8 cellular contexts compared by ENCODE assay signal in genomic region chr1:16032388-16033100, GRCh38. TPM values are rescaled to one million over a fixed set of nuclear protein-coding genes. Genes with fewer than 3 reads are reported as not detected.
DNase-seq lines count a peak whose midpoint lies in the region; ATAC-seq and TF ChIP-seq lines count a peak whose summit lies in the region.

No MANE protein-coding gene starts in this region.

- no peak overlapping the region for H3K27ac ChIP-seq in OCI-LY3 (ENCODE audit: low read length)
- no peak overlapping the region for H3K27ac ChIP-seq in neural progenitor cell
- H3K27ac ChIP-seq in upper lobe of left lung, result no peak overlapping the region

- WGBS in upper lobe of left lung, 2 donors, result 54 to 57% methylated on average over 10 to 16 of the region's 18 CpGs

- no peaks in the 10 kb centered on the region for H3K36me3 Mint-ChIP-seq in activated T-cell treated with anti-CD3 and anti-CD28 coated beads, Interleukin-2, amount 50 U/mL, for 72 hours (ENCODE audit: insufficient read depth in 2 of 2)
- no peaks in the 10 kb centered on the region for H3K36me3 Mint-ChIP-seq in neural progenitor cell

- H3K4me3 ChIP-seq in OCI-LY3 (ENCODE audit: low read length) (no peak overlapping the region), fibroblast of villous mesenchyme (ENCODE audit: low read depth, low read length) (no peak overlapping the region), neural progenitor cell (no peak overlapping the region), upper lobe of left lung (no peak overlapping the region)

- H3K27me3 Mint-ChIP-seq in activated T-cell treated with anti-CD3 and anti-CD28 coated beads, Interleukin-2, amount 50 U/mL, for 72 hours (ENCODE audit: low read depth), result peaks cover 13% of the 10 kb centered on the region
- H3K27me3 Mint-ChIP-seq in neural progenitor cell (ENCODE audit: insufficient read depth, low read depth), result peaks cover 14% of the 10 kb centered on the region

- peak; percentile 66 to 71 for DNase-seq in NCI-H2081 (lab: John Stamatoyannopoulos, UW)
- DNase-seq in NCI-H2081 treated with DMSO at 0.1 percent for 48 hours (lab: John Stamatoyannopoulos, UW), result no peak
- DNase-seq in activated T-cell treated with anti-CD3 and anti-CD28 coated beads, Interleukin-2, amount 50 U/mL, for 72 hours, result peak; percentile 74 to 80
- peak; percentile 84 for DNase-seq in fibroblast of villous mesenchyme (ENCODE audit: low read depth)
- peak; percentile 97 for DNase-seq in neural progenitor cell (ENCODE audit: low spot score)
- peak in 1 of 2 donors; percentile 87 for DNase-seq in upper lobe of left lung

- H3K4me2 ChIP-seq in OCI-LY3 (ENCODE audit: low read length), result no peak overlapping the region
- H3K4me2 ChIP-seq in neural progenitor cell, result no peak overlapping the region

- H3F3A ChIP-seq in neural progenitor cell (ENCODE audit: low read depth), result no peaks in the 10 kb centered on the region

- H3K36me3 ChIP-seq in OCI-LY3 (replicated peaks; ENCODE audit: low read depth, low read length), result no peaks in the 10 kb centered on the region
- H3K36me3 ChIP-seq in neural progenitor cell, result no peaks in the 10 kb centered on the region
- H3K36me3 ChIP-seq in upper lobe of left lung, result no peaks in the 10 kb centered on the region

- no peaks in the 10 kb centered on the region for H3K4me1 Mint-ChIP-seq in activated T-cell treated with anti-CD3 and anti-CD28 coated beads, Interleukin-2, amount 50 U/mL, for 72 hours (ENCODE audit: low read depth)
- peaks cover 10% of the 10 kb centered on the region for H3K4me1 Mint-ChIP-seq in neural progenitor cell

- H3K9ac ChIP-seq in OCI-LY3 (ENCODE audit: low read length) (no peak overlapping the region), neural progenitor cell (no peak overlapping the region)

- no peak overlapping the region for H3K4me3 Mint-ChIP-seq in activated T-cell treated with anti-CD3 and anti-CD28 coated beads, Interleukin-2, amount 50 U/mL, for 72 hours
- H3K4me3 Mint-ChIP-seq in neural progenitor cell, result peak overlapping the region; percentile 41

- H3K4me1 ChIP-seq in OCI-LY3 (ENCODE audit: low read length) (peaks cover 2% of the 10 kb centered on the region; the same call in 1 of the 2 replicates), neural progenitor cell (no peaks in the 10 kb centered on the region), upper lobe of left lung (peaks cover 0 to 9% (median 5%) of the 10 kb centered on the region in 4 donors)

- no peaks in the 10 kb centered on the region for H3K9me3 ChIP-seq in OCI-LY3 (ENCODE audit: insufficient read depth, low read length)
- no peaks in the 10 kb centered on the region for H3K9me3 ChIP-seq in neural progenitor cell (ENCODE audit: low read depth)
- no peaks in the 10 kb centered on the region for H3K9me3 ChIP-seq in upper lobe of left lung

- H3K79me2 ChIP-seq in OCI-LY3 (ENCODE audit: low read length) (no peaks in the 10 kb centered on the region), neural progenitor cell (ENCODE audit: low read depth) (no peaks in the 10 kb centered on the region)

- H3K27ac Mint-ChIP-seq in activated T-cell treated with anti-CD3 and anti-CD28 coated beads, Interleukin-2, amount 50 U/mL, for 72 hours, result no peak overlapping the region
- H3K27ac Mint-ChIP-seq in neural progenitor cell, result peak overlapping the region; percentile 83

- no peak overlapping the region for H2AFZ ChIP-seq in OCI-LY3 (ENCODE audit: low read depth, low read length)
- no peak overlapping the region for H2AFZ ChIP-seq in neural progenitor cell (replicated peaks)

- ATAC-seq in HG03442 (IDR thresholded peaks at IDR 0.05; ENCODE audit: unreplicated experiment), result peak; percentile 68
- peak; percentile 85 to 94 for ATAC-seq in activated T-cell treated with anti-CD3 and anti-CD28 coated beads, Interleukin-2, amount 50 U/mL, for 72 hours (replicated peaks in 1 of 2)
- peak; percentile 89 to 93 for ATAC-seq in upper lobe of left lung (ENCODE audit: low FRiP score in 2 of 2)

- H4K20me1 ChIP-seq in OCI-LY3 (ENCODE audit: insufficient read depth, low read length) (no peaks in the 10 kb centered on the region), neural progenitor cell (ENCODE audit: low read depth) (no peaks in the 10 kb centered on the region)

- TF ChIP-seq POLR2A in upper lobe of left lung (IDR thresholded peaks at IDR 0.05), result no peak

- H3K9me3 Mint-ChIP-seq in activated T-cell treated with anti-CD3 and anti-CD28 coated beads, Interleukin-2, amount 50 U/mL, for 72 hours, result no peaks in the 10 kb centered on the region
- H3K9me3 Mint-ChIP-seq in neural progenitor cell, result no peaks in the 10 kb centered on the region

- H3K27me3 ChIP-seq in OCI-LY3 (ENCODE audit: low read depth, low read length), result 0 out of 2 replicates have a peak, but pooled peaks cover 4% of the 10 kb centered on the region
- H3K27me3 ChIP-seq in neural progenitor cell, result no peaks in the 10 kb centered on the region
- no peaks in the 10 kb centered on the region for H3K27me3 ChIP-seq in upper lobe of left lung

- peak; percentile 42 for TF ChIP-seq CTCF in OCI-LY3 (IDR thresholded peaks at IDR 0.05; ENCODE audit: low read depth, low read length)
- peak; percentile 100 for TF ChIP-seq CTCF in fibroblast of villous mesenchyme (IDR thresholded peaks at IDR 0.05; ENCODE audit: insufficient read depth, low read depth, low read length)
- TF ChIP-seq CTCF in neural progenitor cell (IDR thresholded peaks at IDR 0.05), result peak; percentile 79
- peak; percentile 92 to 97 (median 96) for TF ChIP-seq CTCF in upper lobe of left lung (IDR thresholded peaks at IDR 0.05)

- TF ChIP-seq EP300 in upper lobe of left lung (IDR thresholded peaks at IDR 0.05), result no peak

RNA-seq across cellular contexts. Expression of gene CLCNKA, which starts 10.7 kb away (rescaled TPM):
- not detected for total RNA-seq in activated T-cell treated with anti-CD3 and anti-CD28 coated beads, Interleukin-2, amount 50 U/mL, for 72 hours
- total RNA-seq in fibroblast of villous mesenchyme, result not detected in 2 replicates
- total RNA-seq in neural progenitor cell (ENCODE audit: low replicate concordance), result not detected in 2 replicates
- under 1 TPM in 3 of 6 donors, not detected in 3; 0.20 to 0.89 (median 0.49) TPM for total RNA-seq in upper lobe of left lung

RNA-seq across cellular contexts. Expression of gene CLCNKB, which starts 11.0 kb away (rescaled TPM):
- total RNA-seq in activated T-cell treated with anti-CD3 and anti-CD28 coated beads, Interleukin-2, amount 50 U/mL, for 72 hours, result not detected
- under 0.01 and 0.43 TPM in 2 replicates for total RNA-seq in fibroblast of villous mesenchyme
- 0.97 and 2.7 TPM in 2 replicates for total RNA-seq in neural progenitor cell (ENCODE audit: low replicate concordance)
- total RNA-seq in upper lobe of left lung, result 1 to 10 TPM in 1 of 6 donors, under 1 TPM in 3, not detected in 2; 0.46 to 9.4 (median 0.53) TPM

RNA-seq across cellular contexts. Expression of gene HSPB7, which starts 14.7 kb away (rescaled TPM):
- total RNA-seq in activated T-cell treated with anti-CD3 and anti-CD28 coated beads, Interleukin-2, amount 50 U/mL, for 72 hours, result not detected
- total RNA-seq in fibroblast of villous mesenchyme (1.7 and 3.5 TPM in 2 replicates), neural progenitor cell (ENCODE audit: low replicate concordance) (not detected in 2 replicates), upper lobe of left lung (1 to 10 TPM; 1.0 to 9.2 (median 3.0) TPM)

RNA-seq across cellular contexts. Expression of gene SRARP, which starts 28.5 kb away (rescaled TPM):
- not detected for total RNA-seq in activated T-cell treated with anti-CD3 and anti-CD28 coated beads, Interleukin-2, amount 50 U/mL, for 72 hours
- total RNA-seq in fibroblast of villous mesenchyme (not detected in 2 replicates), neural progenitor cell (ENCODE audit: low replicate concordance) (not detected in 2 replicates), upper lobe of left lung (under 1 TPM in 2 of 6 donors, not detected in 4; 0.07 to 0.67 TPM)

RNA-seq across cellular contexts. Expression of gene FAM131C, which starts 40.9 kb away (rescaled TPM):
- total RNA-seq in activated T-cell treated with anti-CD3 and anti-CD28 coated beads, Interleukin-2, amount 50 U/mL, for 72 hours, result under 1 TPM; 0.32 to 0.86 TPM
- total RNA-seq in fibroblast of villous mesenchyme (under 0.01 TPM in 1 of 2 replicates, not detected in the other), neural progenitor cell (ENCODE audit: low replicate concordance) (0.13 and 2.6 TPM in 2 replicates), upper lobe of left lung (under 1 TPM in 1 of 6 donors, not detected in 5; 0.13 TPM)

Comparison
In these comparisons a context has a peak if more than half of its experiments do, and no peak if none do; other contexts are left out.
1. CTCF ChIP-seq: peak in every context shown above with its lines; median percentile 100 in fibroblast of villous mesenchyme; 96 in upper lobe of left lung; 79 in neural progenitor cell; 42 in OCI-LY3.